In the genomic region with DNA sequence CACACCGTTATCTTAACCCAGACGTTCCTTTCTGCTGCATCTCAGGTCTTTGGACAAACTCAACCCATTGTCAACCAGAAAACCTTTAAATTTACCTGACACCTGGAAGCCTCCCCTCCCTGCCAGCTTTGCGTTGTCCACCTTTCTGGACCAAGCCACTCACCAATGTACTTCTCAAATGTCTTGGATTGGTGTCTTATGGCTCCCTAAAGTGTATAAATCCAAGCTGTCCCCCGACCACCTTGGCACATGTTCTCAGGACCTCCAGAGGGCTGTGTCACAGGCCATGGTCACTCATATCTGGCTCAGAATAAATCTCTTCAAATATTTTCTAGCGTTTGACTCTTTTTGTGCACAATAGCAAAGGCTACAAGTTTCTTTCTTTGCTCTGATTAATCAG, we compare ENCODE assay signal across 21 cellular contexts.
DNase-seq lines count a peak whose midpoint lies in the region; ATAC-seq, FAIRE-seq and TF ChIP-seq lines count a peak whose summit lies in the region.
"Had no signal": no experiment of that assay in that cellular context is flagged by ENCODE, and none has a peak within 500 bp of the region (broad histone marks: within the 10 kb centered on the region; RNA-seq: fewer than 3 reads in every experiment).

No MANE protein-coding gene starts in this region.

- H3K27me3 Mint-ChIP-seq in endothelial cell (ENCODE audit: unreplicated experiment) = peaks cover 11% of the 10 kb centered on the region

- CTCF ChIA-PET in H1 (lab: Charles Lee; ENCODE audit: partially characterized antibody) = interaction anchor here (1.2 kb wide), 1 partner anchor 33 kb away, joined by 3 read pairs; no protein-coding TSS in a partner anchor

- no peak overlapping the region for H2AFZ ChIP-seq in H1 (ENCODE audit: low read length)
- H2AFZ ChIP-seq: GM23248 had no signal

- ATAC-seq in HG03354 (IDR thresholded peaks at IDR 0.05; ENCODE audit: poor library complexity, severe bottlenecking, unreplicated experiment) = no peak
- no peak for ATAC-seq in HG03469 (IDR thresholded peaks at IDR 0.05; ENCODE audit: unreplicated experiment)
- ATAC-seq in gastroesophageal sphincter = no peak
- ATAC-seq: HCT116 had no signal

- no peak overlapping the region for H3K9ac ChIP-seq in H1 (replicated peaks in 1 of 4; ENCODE audit: extremely low read depth in 1 of 4, low read depth in 3 of 4, low read length in 3 of 4)
- H3K9ac ChIP-seq: GM23248 had no signal

- no peak overlapping the region for H2BK20ac ChIP-seq in H1 (ENCODE audit: low read length)

- FAIRE-seq in H1 (lab: Jason Lieb, UNC) = no peak
- FAIRE-seq: A204.1, D721Med, G401.6, GM12891, HepG2 had no signal

- H3K14ac ChIP-seq in H1 (ENCODE audit: insufficient read length) = no peak overlapping the region

- no peaks in the 10 kb centered on the region for H3K9me3 Mint-ChIP-seq in endothelial cell (ENCODE audit: unreplicated experiment)

- H3K4me2 ChIP-seq in H1 (ENCODE audit: insufficient read depth in 1 of 2, low read depth in 2 of 2, low read length in 2 of 2) = peak overlapping the region; percentile 7 to 24; a peak in 1 of 4 replicates

- no peaks in the 10 kb centered on the region for H4K20me1 ChIP-seq in H1 (replicated peaks in 1 of 2; ENCODE audit: control insufficient read depth in 1 of 2, insufficient read depth in 2 of 2, low read length in 2 of 2)

- H3K79me1 ChIP-seq in H1 (ENCODE audit: low read depth, low read length) = no peaks in the 10 kb centered on the region

- H3K27ac ChIP-seq in H1 (ENCODE audit: low read depth, low read length) = no peak overlapping the region
- H3K27ac ChIP-seq in spleen = no peak overlapping the region
- H3K27ac ChIP-seq in gastroesophageal sphincter = no peak overlapping the region
- H3K27ac ChIP-seq: C4-2B, GM23248 had no signal

- H2BK5ac ChIP-seq in H1 (ENCODE audit: low read depth, low read length) = no peak overlapping the region

- H3K23me2 ChIP-seq in H1 (ENCODE audit: low read depth, low read length) = no peaks in the 10 kb centered on the region

- intact Hi-C loops in spleen (cut with DNase I; ENCODE audit: low total_unique reads) = no loop called here

- POLR2A ChIA-PET in H1 (lab: Charles Lee; ENCODE audit: partially characterized antibody) = no interaction called here

- no peaks in the 10 kb centered on the region for H3K36me3 Mint-ChIP-seq in endothelial cell (ENCODE audit: low read depth, unreplicated experiment)

- no peak overlapping the region for H2AK5ac ChIP-seq in H1 (ENCODE audit: low read depth, low read length)

- H3K4me1 Mint-ChIP-seq in endothelial cell (ENCODE audit: unreplicated experiment) = no peaks in the 10 kb centered on the region

- H3K56ac ChIP-seq in H1 (replicated peaks; ENCODE audit: insufficient read length, low read depth, low read length) = no peak overlapping the region

- H3K9me3 ChIP-seq in H1 (ENCODE audit: insufficient read depth in 2 of 2, low read depth in 1 of 2, low read length in 1 of 2) (no peaks in the 10 kb centered on the region), spleen (peaks cover 0 to 9% (median 7%) of the 10 kb centered on the region in 8 donors), gastroesophageal sphincter (peaks cover 0 to 10% (median 0%) of the 10 kb centered on the region in 3 donors)
- H3K9me3 ChIP-seq: Caco-2 had no signal

- no peak overlapping the region for H4K8ac ChIP-seq in H1 (ENCODE audit: extremely low read depth, insufficient read depth, low read length)

- no peak overlapping the region for H3K4me3 ChIP-seq in H1 (ENCODE audit: extremely low read depth in 1 of 4, insufficient read depth in 2 of 4, low read depth in 3 of 4, low read length in 4 of 4)
- no peak overlapping the region for H3K4me3 ChIP-seq in spleen
- no peak overlapping the region for H3K4me3 ChIP-seq in gastroesophageal sphincter
- H3K4me3 ChIP-seq: GM23248 had no signal

- no peak overlapping the region for H2BK120ac ChIP-seq in H1 (replicated peaks; ENCODE audit: low read depth, low read length)

- 70% methylated on average over 5 of the region's 5 CpGs; no CpG with 5 or more reads in 1 of the 2 experiments for WGBS in H1 (ENCODE audit: extremely low coverage in 1 of 2, insufficient coverage in 1 of 2, insufficient read length in 1 of 2, insufficient replicate concordance in 2 of 2, low coverage in 1 of 2, low lambda C conversion rate in 2 of 2, missing lambda C conversion rate in 1 of 2), 2 experiments
- WGBS in spleen, 5 donors = 66 to 88% (median 85%) methylated on average over 5 of the region's 5 CpGs
- 90 to 96% methylated on average over 3 to 5 of the region's 5 CpGs for WGBS in gastroesophageal sphincter (ENCODE audit: low coverage in 1 of 2), 2 donors

- TF ChIP-seq POLR2A in H1 (IDR thresholded peaks at IDR 0.05; ENCODE audit: control extremely low read depth in 1 of 2, low read depth in 2 of 2, low read length in 2 of 2) (no peak), spleen (IDR thresholded peaks at IDR 0.05) (no peak), gastroesophageal sphincter (IDR thresholded peaks at IDR 0.05) (no peak)

- no peak overlapping the region for H3K27ac Mint-ChIP-seq in endothelial cell (ENCODE audit: unreplicated experiment)
- H3K27ac Mint-ChIP-seq: CD4-positive, alpha-beta T cell; HFFc6; IgD-negative memory B cell had no signal

- no peak overlapping the region for H2BK15ac ChIP-seq in H1 (ENCODE audit: low read length)

- no peak overlapping the region for H3K23ac ChIP-seq in H1 (ENCODE audit: insufficient read length)

- no peak overlapping the region for H3K4me3 Mint-ChIP-seq in endothelial cell (ENCODE audit: unreplicated experiment)
- H3K4me3 Mint-ChIP-seq: CD4-positive, alpha-beta T cell; HFFc6; IgD-negative memory B cell had no signal

- H3K79me2 ChIP-seq in H1 (ENCODE audit: control insufficient read depth in 1 of 2, insufficient read depth in 2 of 2, low read length in 2 of 2) = no peaks in the 10 kb centered on the region

- H3K27me3 ChIP-seq in H1 (replicated peaks in 1 of 4; ENCODE audit: control insufficient read depth in 3 of 4, extremely low read depth in 1 of 4, insufficient read depth in 3 of 4, low read length in 3 of 4) (no peaks in the 10 kb centered on the region), spleen (replicated peaks in 1 of 7) (peaks cover 0 to 6% (median 0%) of the 10 kb centered on the region in 7 donors), gastroesophageal sphincter (no peaks in the 10 kb centered on the region)

- no peak overlapping the region for H4K91ac ChIP-seq in H1 (replicated peaks; ENCODE audit: insufficient read length, low read length)

- H3K4ac ChIP-seq in H1 (replicated peaks; ENCODE audit: insufficient read length, low read depth, low read length) = no peak overlapping the region

- H3K36me3 ChIP-seq in H1 (ENCODE audit: control insufficient read depth in 2 of 4, insufficient read depth in 4 of 4, low read length in 3 of 4) (no peaks in the 10 kb centered on the region), spleen (no peaks in the 10 kb centered on the region), gastroesophageal sphincter (no peaks in the 10 kb centered on the region)

- DNase-seq in H1 (ENCODE audit: low read depth in 1 of 2, low spot score in 2 of 2) (no peak), mesenteric fat pad (ENCODE audit: low spot score) (peak; percentile 53), spleen (peak; percentile 10), endothelial cell (ENCODE audit: low spot score) (no peak)
- DNase-seq: AML-193; CD4-positive, alpha-beta T cell; GM23248; H7; HFFc6 had no signal

- TF ChIP-seq EP300 in H1 (IDR thresholded peaks at IDR 0.05; ENCODE audit: borderline replicate concordance in 1 of 2, low read depth in 2 of 2, low read length in 2 of 2) (no peak), gastroesophageal sphincter (IDR thresholded peaks at IDR 0.05) (no peak)

- H3K18ac ChIP-seq in H1 (ENCODE audit: extremely low read depth, low read length) = no peak overlapping the region

- H2BK12ac ChIP-seq in H1 (ENCODE audit: low read depth, low read length) = no peak overlapping the region

- no peak overlapping the region for H4K5ac ChIP-seq in H1 (ENCODE audit: insufficient read length, low read depth, low read length)

- H3K4me1 ChIP-seq in H1 (replicated peaks in 1 of 4; ENCODE audit: control insufficient read depth in 3 of 4, insufficient read depth in 4 of 4, low read length in 3 of 4) (peaks cover under 1 to 20% (median 13%) of the 10 kb centered on the region in 4 experiments; a peak in 6 of 7 replicates), spleen (peaks cover 0 to 7% (median 0%) of the 10 kb centered on the region in 6 donors), gastroesophageal sphincter (peaks cover 0 to 20% (median 0%) of the 10 kb centered on the region in 3 donors)

- TF ChIP-seq CTCF in H1 (IDR thresholded peaks at IDR 0.05; ENCODE audit: control extremely low read depth in 1 of 3, insufficient read depth in 1 of 3, low read depth in 1 of 3, low read length in 3 of 3) (no peak), spleen (IDR thresholded peaks at IDR 0.05 in 8 of 11, conservative IDR thresholded peaks at IDR 0.05 in 3 of 11) (no peak), endothelial cell (IDR thresholded peaks at IDR 0.05; ENCODE audit: unreplicated experiment) (no peak), gastroesophageal sphincter (IDR thresholded peaks at IDR 0.05) (no peak)

- no peak for TF ChIP-seq RAD21 in H1 (IDR thresholded peaks at IDR 0.05 in 1 of 2, conservative IDR thresholded peaks at IDR 0.05 in 1 of 2; ENCODE audit: low read depth in 2 of 2, low read length in 2 of 2)

TF ChIP-seq in H1, 55 proteins besides CTCF, POLR2A, EP300 and RAD21 (continues in another document):
- TF ChIP-seq SP1 (IDR thresholded peaks at IDR 0.05; ENCODE audit: low read depth, low read length) (no peak), CHD1 (IDR thresholded peaks at IDR 0.05; ENCODE audit: low read depth, low read length) (no peak), HDAC2 (IDR thresholded peaks at IDR 0.05; ENCODE audit: borderline replicate concordance in 1 of 2, low read depth in 2 of 2, low read length in 2 of 2) (no peak), NANOG (IDR thresholded peaks at IDR 0.05; ENCODE audit: insufficient read depth, low read depth, low read length, poor library complexity, severe bottlenecking) (no peak), CHD2 (IDR thresholded peaks at IDR 0.05; ENCODE audit: low read length) (no peak), EGR1 (IDR thresholded peaks at IDR 0.05; ENCODE audit: borderline replicate concordance, low read depth, low read length) (no peak), SAP30 (IDR thresholded peaks at IDR 0.05; ENCODE audit: insufficient read depth, insufficient replicate concordance, low read length) (no peak), SIN3A (conservative IDR thresholded peaks at IDR 0.05 in 1 of 2, IDR thresholded peaks at IDR 0.05 in 1 of 2; ENCODE audit: low read depth in 1 of 2, low read length in 2 of 2) (no peak)
- TF ChIP-seq, protein P1, sequence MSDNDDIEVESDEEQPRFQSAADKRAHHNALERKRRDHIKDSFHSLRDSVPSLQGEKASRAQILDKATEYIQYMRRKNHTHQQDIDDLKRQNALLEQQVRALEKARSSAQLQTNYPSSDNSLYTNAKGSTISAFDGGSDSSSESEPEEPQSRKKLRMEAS (IDR thresholded peaks at IDR 0.05) = no peak
- TF ChIP-seq, protein P2, sequence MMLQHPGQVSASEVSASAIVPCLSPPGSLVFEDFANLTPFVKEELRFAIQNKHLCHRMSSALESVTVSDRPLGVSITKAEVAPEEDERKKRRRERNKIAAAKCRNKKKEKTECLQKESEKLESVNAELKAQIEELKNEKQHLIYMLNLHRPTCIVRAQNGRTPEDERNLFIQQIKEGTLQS (IDR thresholded peaks at IDR 0.05; ENCODE audit: insufficient read depth, low read depth, low read length) = no peak

Comparison
In these comparisons a context has a peak if more than half of its experiments do, and no peak if none do; other contexts are left out.
1. DNase-seq: peak in mesenteric fat pad (single experiment) and spleen (single experiment); none in H1 (0 of 2) and endothelial cell (single experiment).